In the genomic region with DNA sequence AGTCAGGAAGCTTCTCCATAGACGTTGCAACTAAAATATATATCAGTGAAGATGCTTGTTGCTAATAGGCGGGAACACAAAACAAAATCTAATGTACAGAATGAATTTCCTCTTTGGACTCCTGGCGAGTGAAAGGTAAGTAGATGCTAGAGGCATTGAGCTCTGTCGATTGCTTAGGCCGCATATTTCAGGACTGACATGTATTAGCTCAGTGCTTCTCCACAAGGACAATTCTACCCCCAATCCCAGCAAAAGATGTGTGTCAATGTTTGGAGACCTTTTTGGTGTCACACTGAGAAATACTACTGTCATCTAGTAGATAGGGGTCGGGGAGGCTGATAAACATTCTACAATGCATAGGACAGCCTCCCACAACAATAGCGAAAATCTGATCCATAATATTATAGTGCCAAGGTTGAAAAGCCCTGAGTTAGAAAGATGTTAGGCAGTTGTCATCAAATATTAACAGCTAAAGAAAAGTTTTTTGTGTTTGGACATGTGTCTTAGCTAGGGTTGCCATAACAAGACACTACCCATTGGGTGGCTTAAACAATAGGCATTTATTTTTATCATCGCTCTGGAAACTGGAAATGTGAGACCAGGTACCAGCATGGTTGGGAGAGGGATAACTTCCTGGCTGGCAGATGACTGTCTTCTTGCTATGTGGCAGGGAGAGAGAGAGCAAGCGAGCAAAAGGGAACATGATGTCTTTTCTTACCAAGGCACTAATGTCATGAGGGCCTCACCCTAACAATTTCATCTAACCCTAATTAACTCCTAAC, we compare ENCODE assay signal across 1 cellular context.
TF ChIP-seq lines count a peak whose summit lies in the region.

No MANE protein-coding gene starts in this region.

TF ChIP-seq in HCT116, 20 proteins besides CTCF, POLR2A, EP300 and RAD21:
- TF ChIP-seq ZFX (IDR thresholded peaks at IDR 0.05) (no peak), YY1 (IDR thresholded peaks at IDR 0.05; ENCODE audit: extremely low read depth, insufficient replicate concordance, low read depth, low read length) (no peak), EGR1 (IDR thresholded peaks at IDR 0.05; ENCODE audit: low read depth) (no peak), CBX3 (IDR thresholded peaks at IDR 0.05; ENCODE audit: low read depth) (no peak), JUND (IDR thresholded peaks at IDR 0.05) (no peak), EZH2phosphoT487 (IDR thresholded peaks at IDR 0.05; ENCODE audit: borderline replicate concordance) (no peak), SP1 (IDR thresholded peaks at IDR 0.05; ENCODE audit: low read depth) (no peak), TCF7L2 (IDR thresholded peaks at IDR 0.05; ENCODE audit: borderline replicate concordance, extremely low read depth, insufficient read depth, insufficient read length) (no peak), ZNF274 (IDR thresholded peaks at IDR 0.05; ENCODE audit: low read depth, low read length) (no peak), ELF1 (IDR thresholded peaks at IDR 0.05; ENCODE audit: borderline replicate concordance, low read depth) (no peak), MAX (IDR thresholded peaks at IDR 0.05) (no peak), SRF (IDR thresholded peaks at IDR 0.05; ENCODE audit: low read depth) (no peak), FOSL1 (IDR thresholded peaks at IDR 0.05; ENCODE audit: low read depth) (no peak), EZH2 (IDR thresholded peaks at IDR 0.05) (no peak), POLR2AphosphoS5 (IDR thresholded peaks at IDR 0.05; ENCODE audit: low read depth, low read length) (no peak), CEBPB (IDR thresholded peaks at IDR 0.05; ENCODE audit: low read depth) (no peak)
- TF ChIP-seq, protein P1, sequence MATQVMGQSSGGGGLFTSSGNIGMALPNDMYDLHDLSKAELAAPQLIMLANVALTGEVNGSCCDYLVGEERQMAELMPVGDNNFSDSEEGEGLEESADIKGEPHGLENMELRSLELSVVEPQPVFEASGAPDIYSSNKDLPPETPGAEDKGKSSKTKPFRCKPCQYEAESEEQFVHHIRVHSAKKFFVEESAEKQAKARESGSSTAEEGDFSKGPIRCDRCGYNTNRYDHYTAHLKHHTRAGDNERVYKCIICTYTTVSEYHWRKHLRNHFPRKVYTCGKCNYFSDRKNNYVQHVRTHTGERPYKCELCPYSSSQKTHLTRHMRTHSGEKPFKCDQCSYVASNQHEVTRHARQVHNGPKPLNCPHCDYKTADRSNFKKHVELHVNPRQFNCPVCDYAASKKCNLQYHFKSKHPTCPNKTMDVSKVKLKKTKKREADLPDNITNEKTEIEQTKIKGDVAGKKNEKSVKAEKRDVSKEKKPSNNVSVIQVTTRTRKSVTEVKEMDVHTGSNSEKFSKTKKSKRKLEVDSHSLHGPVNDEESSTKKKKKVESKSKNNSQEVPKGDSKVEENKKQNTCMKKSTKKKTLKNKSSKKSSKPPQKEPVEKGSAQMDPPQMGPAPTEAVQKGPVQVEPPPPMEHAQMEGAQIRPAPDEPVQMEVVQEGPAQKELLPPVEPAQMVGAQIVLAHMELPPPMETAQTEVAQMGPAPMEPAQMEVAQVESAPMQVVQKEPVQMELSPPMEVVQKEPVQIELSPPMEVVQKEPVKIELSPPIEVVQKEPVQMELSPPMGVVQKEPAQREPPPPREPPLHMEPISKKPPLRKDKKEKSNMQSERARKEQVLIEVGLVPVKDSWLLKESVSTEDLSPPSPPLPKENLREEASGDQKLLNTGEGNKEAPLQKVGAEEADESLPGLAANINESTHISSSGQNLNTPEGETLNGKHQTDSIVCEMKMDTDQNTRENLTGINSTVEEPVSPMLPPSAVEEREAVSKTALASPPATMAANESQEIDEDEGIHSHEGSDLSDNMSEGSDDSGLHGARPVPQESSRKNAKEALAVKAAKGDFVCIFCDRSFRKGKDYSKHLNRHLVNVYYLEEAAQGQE (IDR thresholded peaks at IDR 0.05; ENCODE audit: low read depth): no peak
